18 cellular contexts compared by ENCODE assay signal in the genomic region with DNA sequence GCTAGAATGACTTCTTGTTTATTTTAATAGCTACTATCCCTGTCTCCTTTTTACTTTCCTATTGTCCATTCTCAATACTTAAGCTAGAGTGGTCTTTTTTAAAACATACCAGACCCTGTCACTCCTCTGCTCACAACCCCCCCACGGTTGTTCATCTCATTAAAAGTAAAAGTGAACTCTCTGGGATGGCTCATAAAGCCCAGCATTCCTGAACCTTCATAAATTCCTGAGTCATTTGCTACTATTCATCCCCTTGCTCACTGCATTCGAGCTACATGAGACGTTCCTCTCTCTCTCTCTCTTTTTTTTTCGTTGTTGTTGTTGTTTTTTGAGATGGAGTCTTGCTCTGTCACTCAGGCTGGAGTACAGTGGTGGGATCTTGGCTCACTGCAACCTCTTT.
DNase-seq lines count a peak whose midpoint lies in the region; ATAC-seq, FAIRE-seq and TF ChIP-seq lines count a peak whose summit lies in the region.
"Had no signal": no experiment of that assay in that cellular context is flagged by ENCODE, and none has a peak within 500 bp of the region (broad histone marks: within the 10 kb centered on the region; RNA-seq: fewer than 3 reads in every experiment).

No MANE protein-coding gene starts in this region.

- dilution Hi-C loops in IMR-90 (cut with HindIII; ENCODE audit: low sequenced_read_pairs, unreplicated experiment), result no loop called here

- ATAC-seq in IMR-90 (ENCODE audit: low read depth) (0 out of 2 replicates have a peak, but pooled peaks have one; percentile 9), HG02759 (IDR thresholded peaks at IDR 0.05; ENCODE audit: unreplicated experiment) (no peak), HG02623 (IDR thresholded peaks at IDR 0.05; ENCODE audit: unreplicated experiment) (no peak)
- ATAC-seq: activated CD8-positive, alpha-beta T cell treated with anti-CD3 and anti-CD28 coated beads, Interleukin-2, amount 10 ng/mL, durations not matched to agents 7 days and 5 days; esophagus mucosa; left lobe of liver; stimulated activated naive CD8-positive, alpha-beta T cell treated with anti-CD3 and anti-CD28 coated beads, Interleukin-15, amount 100 ng/mL, for 72 hours had no signal

- peaks cover 6% of the 10 kb centered on the region for H3K4me1 ChIP-seq in IMR-90 (ENCODE audit: control insufficient read depth, insufficient read depth, low read length)
- no peaks in the 10 kb centered on the region for H3K4me1 ChIP-seq in mesenchymal stem cell (ENCODE audit: control insufficient read depth, insufficient read depth, low read depth, low read length)
- H3K4me1 ChIP-seq: ascending aorta, vagina had no signal

- no peak overlapping the region for H3K56ac ChIP-seq in IMR-90 (ENCODE audit: extremely low read depth, insufficient read depth, low read length)

- WGBS in IMR-90 (ENCODE audit: extremely low coverage in 2 of 2, insufficient read length in 1 of 2), 2 experiments, result 100% methylated on average over 1 of the region's 4 CpGs; no CpG with 5 or more reads in 1 of the 2 experiments
- 0% methylated on average over 1 of the region's 4 CpGs for WGBS in mesenchymal stem cell

- H2BK12ac ChIP-seq in mesenchymal stem cell (ENCODE audit: low read length in 2 of 2), result no peak overlapping the region

- DNase-seq in BJ (ENCODE audit: low read depth), result no peak
- peak; percentile 62 for DNase-seq in IMR-90
- DNase-seq in bronchial epithelial cell (ENCODE audit: low read depth), result peak; percentile 29
- peak; percentile 16 for DNase-seq in mesenchymal stem cell
- DNase-seq in NCI-H510A (lab: John Stamatoyannopoulos, UW), result no peak
- DNase-seq in activated T-cell treated with anti-CD3 and anti-CD28 coated beads for 4 hours, result no peak
- DNase-seq: activated CD8-positive, alpha-beta T cell treated with anti-CD3 and anti-CD28 coated beads, Interleukin-2, amount 10 ng/mL, durations not matched to agents 7 days and 5 days; NCI-H1694 treated with DMSO at 0.1 percent for 48 hours; NCI-H510A treated with DMSO at 0.1 percent for 48 hours; PC-9; stimulated activated naive CD8-positive, alpha-beta T cell treated with anti-CD3 and anti-CD28 coated beads, Interleukin-15, amount 100 ng/mL, for 72 hours; WERI-Rb-1 had no signal

- no peak for FAIRE-seq in bronchial epithelial cell (lab: Jason Lieb, UNC)

- no peak overlapping the region for H3K4me2 ChIP-seq in IMR-90 (ENCODE audit: low read depth, low read length)
- no peak overlapping the region for H3K4me2 ChIP-seq in mesenchymal stem cell (ENCODE audit: low read length, poor library complexity, severe bottlenecking)
- H3K4me2 ChIP-seq: PC-9 had no signal

- no peak overlapping the region for H4K8ac ChIP-seq in IMR-90 (ENCODE audit: low read depth in 2 of 2, low read length in 2 of 2)
- no peak overlapping the region for H4K8ac ChIP-seq in mesenchymal stem cell (ENCODE audit: low read length)

- H3K4me3 ChIP-seq in BJ (ENCODE audit: low read depth, low read length) (no peak overlapping the region), IMR-90 (ENCODE audit: insufficient read depth, low read depth, low read length) (no peak overlapping the region), bronchial epithelial cell (ENCODE audit: low read depth, low read length) (no peak overlapping the region), mesenchymal stem cell (ENCODE audit: insufficient read depth in 1 of 2, low read depth in 1 of 2, low read length in 2 of 2) (no peak overlapping the region)
- H3K4me3 ChIP-seq: ascending aorta, PC-9, vagina had no signal

- H3K18ac ChIP-seq in IMR-90 (ENCODE audit: low read depth, low read length), result peak overlapping the region; percentile 61; the same call in 1 of the 2 replicates
- H3K18ac ChIP-seq in mesenchymal stem cell (ENCODE audit: low read depth in 1 of 2, low read length in 2 of 2), result no peak overlapping the region

- H2AFZ ChIP-seq in IMR-90 (replicated peaks; ENCODE audit: low read length, poor library complexity), result no peak overlapping the region
- H2AFZ ChIP-seq in mesenchymal stem cell (ENCODE audit: low read depth, low read length), result no peak overlapping the region
- H2AFZ ChIP-seq: PC-9 had no signal

- no peak for TF ChIP-seq POLR2A in IMR-90 (IDR thresholded peaks at IDR 0.05; ENCODE audit: low read depth, low read length)

- TF ChIP-seq CTCF in BJ (IDR thresholded peaks at IDR 0.05; ENCODE audit: insufficient read depth, low read depth, low read length) (0 out of 2 replicates have a peak, but pooled peaks have one; percentile 0), IMR-90 (conservative IDR thresholded peaks at IDR 0.05; ENCODE audit: low read depth, low read length) (no peak), bronchial epithelial cell (IDR thresholded peaks at IDR 0.05; ENCODE audit: insufficient read depth, low read length, severe bottlenecking) (no peak)

- peaks cover 4% of the 10 kb centered on the region; the same call in 1 of the 2 replicates for H3K9me1 ChIP-seq in IMR-90 (ENCODE audit: insufficient read depth, low read length)

- H3K27ac ChIP-seq in IMR-90 (ENCODE audit: insufficient read depth, low read length) (no peak overlapping the region), mesenchymal stem cell (ENCODE audit: low read length, poor library complexity, severe bottlenecking) (no peak overlapping the region)
- H3K27ac ChIP-seq: ascending aorta, PC-9, vagina, WERI-Rb-1 had no signal

- in situ Hi-C loops in IMR-90 (cut with MboI; ENCODE audit: low sequenced_read_pairs), result no loop called here

- H3K36me3 ChIP-seq in BJ (ENCODE audit: control insufficient read depth, insufficient read depth, low read length) (no peaks in the 10 kb centered on the region), IMR-90 (ENCODE audit: control insufficient read depth, insufficient read depth, low read length) (no peaks in the 10 kb centered on the region), bronchial epithelial cell (ENCODE audit: control insufficient read depth, insufficient read depth, low read length) (no peaks in the 10 kb centered on the region), mesenchymal stem cell (ENCODE audit: control insufficient read depth in 1 of 2, insufficient read depth in 2 of 2, low read depth in 1 of 2, low read length in 2 of 2) (no peaks in the 10 kb centered on the region)
- H3K36me3 ChIP-seq: ascending aorta, vagina, WERI-Rb-1 had no signal

- H3K14ac ChIP-seq in IMR-90 (replicated peaks; ENCODE audit: low read depth, low read length), result no peak overlapping the region; the same call in 1 of the 2 replicates
- H3K14ac ChIP-seq in mesenchymal stem cell (ENCODE audit: low read length in 2 of 2), result no peak overlapping the region

- H2BK20ac ChIP-seq in IMR-90 (ENCODE audit: low read depth, low read length), result 0 out of 2 replicates have a peak overlapping the region, but pooled peaks have one; percentile 28

- H3K4ac ChIP-seq in IMR-90 (ENCODE audit: low read depth, low read length) (no peak overlapping the region; the same call in 1 of the 2 replicates), mesenchymal stem cell (ENCODE audit: low read depth in 1 of 2, low read length in 2 of 2) (no peak overlapping the region)

- no peak overlapping the region; the same call in 1 of the 2 replicates for H4K5ac ChIP-seq in IMR-90 (ENCODE audit: low read depth, low read length)

- H3K9ac ChIP-seq in IMR-90 (ENCODE audit: low read depth, low read length) (no peak overlapping the region), mesenchymal stem cell (ENCODE audit: low read length) (no peak overlapping the region)

- no peaks in the 10 kb centered on the region for H3K9me3 ChIP-seq in IMR-90 (ENCODE audit: control insufficient read depth, insufficient read depth, low read length)
- no peaks in the 10 kb centered on the region for H3K9me3 ChIP-seq in mesenchymal stem cell (ENCODE audit: control insufficient read depth, low read length)
- H3K9me3 ChIP-seq: ascending aorta, vagina had no signal

- H2AK5ac ChIP-seq in IMR-90 (ENCODE audit: low read depth, low read length) (no peak overlapping the region), mesenchymal stem cell (ENCODE audit: low read length, severe bottlenecking) (no peak overlapping the region)

- no peak overlapping the region for H4K91ac ChIP-seq in IMR-90 (ENCODE audit: insufficient read depth, low read depth, low read length)
- no peak overlapping the region for H4K91ac ChIP-seq in mesenchymal stem cell (ENCODE audit: low read length)

- H2AK9ac ChIP-seq in IMR-90 (replicated peaks; ENCODE audit: low read depth, low read length, poor library complexity), result no peak overlapping the region

- POLR2A ChIA-PET in BJ (lab: Charles Lee) (no interaction called here), IMR-90 (lab: Charles Lee; ENCODE audit: unreplicated experiment) (interaction anchor here (0.6 kb wide), 1 partner anchor 91 kb away, joined by 4 read pairs; no protein-coding TSS in a partner anchor)

- H3K79me1 ChIP-seq in IMR-90 (ENCODE audit: low read depth in 1 of 2, low read length in 2 of 2), result no peaks in the 10 kb centered on the region
- H3K79me1 ChIP-seq in mesenchymal stem cell (replicated peaks; ENCODE audit: low read length, poor library complexity, severe bottlenecking), result no peaks in the 10 kb centered on the region

- intact Hi-C loops in IMR-90 (cut with micrococcal nuclease), result no loop called here

- H2BK5ac ChIP-seq in IMR-90 (ENCODE audit: low read depth, low read length, poor library complexity, severe bottlenecking) (no peak overlapping the region), mesenchymal stem cell (ENCODE audit: low read depth, low read length, poor library complexity, severe bottlenecking) (no peak overlapping the region)

- H2BK120ac ChIP-seq in IMR-90 (ENCODE audit: low read depth, low read length) (0 out of 2 replicates have a peak overlapping the region, but pooled peaks have one; percentile 3), mesenchymal stem cell (ENCODE audit: low read depth, low read length) (no peak overlapping the region)

- BruUV-seq in IMR-90 (replicated peaks; lab: Mats Ljungman, UMichigan), result no TSS peak

- CTCF ChIA-PET in BJ (lab: Yijun Ruan, JAX), result interaction anchor here (2.1 kb wide), 1 partner anchor 150 kb away, joined by 10 read pairs; a partner anchor contains a TSS
- CTCF ChIA-PET in IMR-90 (lab: Yijun Ruan, JAX), result interaction anchor here (1.2 kb wide), 1 partner anchor 9 kb away, joined by 4 read pairs; no protein-coding TSS in a partner anchor

- no peak for TF ChIP-seq RAD21 in IMR-90 (IDR thresholded peaks at IDR 0.05; ENCODE audit: low read length)

- no peak overlapping the region for H3K23ac ChIP-seq in IMR-90 (ENCODE audit: low read depth, low read length)
- H3K23ac ChIP-seq in mesenchymal stem cell (ENCODE audit: low read length in 2 of 2), result no peak overlapping the region

- H2BK15ac ChIP-seq in IMR-90 (ENCODE audit: low read depth, low read length) (0 out of 3 replicates have a peak overlapping the region, but pooled peaks have one; percentile 51), mesenchymal stem cell (ENCODE audit: low read depth, poor library complexity, severe bottlenecking) (no peak overlapping the region)

- no peaks in the 10 kb centered on the region for H3K27me3 ChIP-seq in BJ (ENCODE audit: control insufficient read depth, insufficient read depth, low read length)
- no peaks in the 10 kb centered on the region for H3K27me3 ChIP-seq in IMR-90 (ENCODE audit: control insufficient read depth, insufficient read depth, low read length)
- H3K27me3 ChIP-seq in bronchial epithelial cell (ENCODE audit: control insufficient read depth, insufficient read depth, low read length), result no peaks in the 10 kb centered on the region
- H3K27me3 ChIP-seq in mesenchymal stem cell (ENCODE audit: control insufficient read depth in 1 of 2, insufficient read depth in 1 of 2, low read length in 2 of 2), result no peaks in the 10 kb centered on the region
- H3K27me3 ChIP-seq: ascending aorta, vagina had no signal

- H4K20me1 ChIP-seq in IMR-90 (ENCODE audit: insufficient read depth, low read length), result no peaks in the 10 kb centered on the region

Comparison
In these comparisons a context has a peak if more than half of its experiments do, and no peak if none do; other contexts are left out.
1. DNase-seq: peak in IMR-90 (single experiment), bronchial epithelial cell (single experiment) and mesenchymal stem cell (single experiment); none in BJ (single experiment), NCI-H510A (single experiment) and activated T-cell treated with anti-CD3 and anti-CD28 coated beads for 4 hours (single experiment).